ENCODE assay signal across 9 cellular contexts in genomic region chr22:31210830-31211503, GRCh38. TPM values are rescaled to one million over a fixed set of nuclear protein-coding genes. Genes with fewer than 3 reads are reported as not detected.
DNase-seq lines count a peak whose midpoint lies in the region; ATAC-seq and TF ChIP-seq lines count a peak whose summit lies in the region.
"Had no signal": no experiment of that assay in that cellular context is flagged by ENCODE, and none has a peak within 500 bp of the region (broad histone marks: within the 10 kb centered on the region; RNA-seq: fewer than 3 reads in every experiment).

No MANE protein-coding gene starts in this region.

- no peak for TF ChIP-seq POLR2A in HCT116 (IDR thresholded peaks at IDR 0.05; ENCODE audit: borderline replicate concordance, extremely low read depth, insufficient read depth, insufficient read length)

- POLR2A ChIA-PET in HCT116 (lab: Charles Lee) = interaction anchor here (1.7 kb wide), 1 partner anchor 51 kb away, joined by 3 read pairs; the partner anchor contains the start of gene RNF185

- ATAC-seq in HCT116 = no peak
- peak in 1 of 2 donors; percentile 5 for ATAC-seq in left cardiac atrium
- ATAC-seq in stimulated activated naive B cell treated with anti-CD40 and anti-IgM and Interleukin-4, amounts not matched to agents 10 μg/mL and 1 μg/mL and 100 μg/mL, for 72 hours (replicated peaks) = no peak
- ATAC-seq in GM18870 (IDR thresholded peaks at IDR 0.05; ENCODE audit: unreplicated experiment) = no peak
- ATAC-seq in GM19463 (IDR thresholded peaks at IDR 0.05; ENCODE audit: unreplicated experiment) = no peak
- no peak for ATAC-seq in HG02610 (IDR thresholded peaks at IDR 0.05; ENCODE audit: unreplicated experiment)

- no peak overlapping the region for H3K9ac ChIP-seq in HCT116 (ENCODE audit: low read length)

- peaks cover 3 to 8% of the 10 kb centered on the region in 2 donors for H3K36me3 Mint-ChIP-seq in stimulated activated naive B cell treated with anti-CD40 and anti-IgM and Interleukin-4, amounts not matched to agents 10 μg/mL and 1 μg/mL and 100 μg/mL, for 72 hours

- H3K36me3 ChIP-seq in HCT116 (ENCODE audit: control insufficient read depth in 1 of 2, insufficient read depth in 2 of 2, low read length in 2 of 2) (no peaks in the 10 kb centered on the region), HAP-1 (replicated peaks) (no peaks in the 10 kb centered on the region)

- H3K9me3 ChIP-seq in HCT116 (ENCODE audit: control insufficient read depth in 1 of 2, insufficient read depth in 1 of 2, low read depth in 1 of 2, low read length in 2 of 2) (no peaks in the 10 kb centered on the region), HAP-1 (no peaks in the 10 kb centered on the region)

- peaks cover 16 to 31% of the 10 kb centered on the region in 2 donors for H3K4me1 Mint-ChIP-seq in stimulated activated naive B cell treated with anti-CD40 and anti-IgM and Interleukin-4, amounts not matched to agents 10 μg/mL and 1 μg/mL and 100 μg/mL, for 72 hours

- DNase-seq in HCT116 (ENCODE audit: low read depth, low spot score) (no peak), left cardiac atrium (peak; percentile 43), HAP-1 (ENCODE audit: low spot score in 2 of 2) (no peak)
- no peak for DNase-seq in stimulated activated naive B cell treated with anti-CD40 and anti-IgM and Interleukin-4, amounts not matched to agents 10 μg/mL and 1 μg/mL and 100 μg/mL, for 72 hours
- DNase-seq: NCI-H2171 had no signal

- H3K27ac Mint-ChIP-seq in stimulated activated naive B cell treated with anti-CD40 and anti-IgM and Interleukin-4, amounts not matched to agents 10 μg/mL and 1 μg/mL and 100 μg/mL, for 72 hours = peak overlapping the region; percentile 84

- BruUV-seq in HCT116 (replicated peaks; lab: Mats Ljungman, UMichigan) = no TSS peak

- H3K4me2 ChIP-seq in HCT116 (ENCODE audit: low read length) = peak overlapping the region; percentile 86

- in situ Hi-C loops in HAP-1 (cut with MboI; ENCODE audit: low sequenced_read_pairs) = no loop called here

- RAD21 ChIA-PET in HCT116 (lab: Charles Lee; ENCODE audit: low non-redundant PET in 1 of 2, low total read pairs in 2 of 2, uncharacterized antibody in 2 of 2, unreplicated experiment in 2 of 2) = interaction anchor here in 1 of 2 experiments (1.2 kb wide), 1 partner anchor 62 kb away, joined by 3 read pairs; no protein-coding TSS in a partner anchor

- no peaks in the 10 kb centered on the region for H4K20me1 ChIP-seq in HCT116 (ENCODE audit: insufficient read depth)

- peaks cover 11 to 15% of the 10 kb centered on the region in 2 experiments; a peak in 3 of 4 replicates for H3K4me1 ChIP-seq in HCT116 (ENCODE audit: control insufficient read depth in 1 of 2, insufficient read depth in 2 of 2, low read length in 2 of 2)
- H3K4me1 ChIP-seq in HAP-1 = peaks cover 5% of the 10 kb centered on the region

- TF ChIP-seq CTCF in HCT116 (IDR thresholded peaks at IDR 0.05 in 2 of 3, conservative IDR thresholded peaks at IDR 0.05 in 1 of 3; ENCODE audit: borderline replicate concordance in 1 of 3, insufficient read depth in 1 of 3, low read depth in 2 of 3, low read length in 2 of 3) (no peak), VCaP (conservative IDR thresholded peaks at IDR 0.05) (no peak)

- no peaks in the 10 kb centered on the region for H3K27me3 Mint-ChIP-seq in stimulated activated naive B cell treated with anti-CD40 and anti-IgM and Interleukin-4, amounts not matched to agents 10 μg/mL and 1 μg/mL and 100 μg/mL, for 72 hours

- H3K27ac ChIP-seq in HCT116 (ENCODE audit: low read depth, low read length) = no peak overlapping the region
- peak overlapping the region; percentile 73; the same call in 1 of the 2 replicates for H3K27ac ChIP-seq in VCaP

- peak overlapping the region; percentile 42 to 53 for H3K4me3 Mint-ChIP-seq in stimulated activated naive B cell treated with anti-CD40 and anti-IgM and Interleukin-4, amounts not matched to agents 10 μg/mL and 1 μg/mL and 100 μg/mL, for 72 hours

- H2AFZ ChIP-seq in HCT116 (ENCODE audit: low read depth, low read length, poor library complexity, severe bottlenecking) = no peak overlapping the region

- H3K9me3 Mint-ChIP-seq in stimulated activated naive B cell treated with anti-CD40 and anti-IgM and Interleukin-4, amounts not matched to agents 10 μg/mL and 1 μg/mL and 100 μg/mL, for 72 hours = no peaks in the 10 kb centered on the region

- H3K4me3 ChIP-seq in HCT116 (replicated peaks in 1 of 2; ENCODE audit: low read depth in 1 of 2, low read length in 2 of 2) (no peak overlapping the region), HAP-1 (no peak overlapping the region)

- intact Hi-C loops in HCT116 (cut with micrococcal nuclease) = loop anchor here (5.0 kb wide), 1 partner anchor 61 kb away; no protein-coding TSS in a partner anchor
- intact Hi-C loops in left cardiac atrium (cut with DNase I) = loop anchor here in 1 of 2 donors (10.0 kb wide), 1 partner anchor 64 kb away; no protein-coding TSS in a partner anchor

- no peak for TF ChIP-seq RAD21 in HCT116 (IDR thresholded peaks at IDR 0.05; ENCODE audit: low read depth)

- CTCF ChIA-PET in HCT116 (lab: Charles Lee) = interaction anchor here (0.9 to 1.7 kb wide), 9 partner anchors 10 to 62 kb away, joined by 3 to 9 read pairs (median 5); no protein-coding TSS in a partner anchor

- H3K27me3 ChIP-seq in HCT116 (ENCODE audit: insufficient read depth, low read length) (no peaks in the 10 kb centered on the region), HAP-1 (ENCODE audit: low read depth) (no peaks in the 10 kb centered on the region)

- no peaks in the 10 kb centered on the region for H3K9me2 ChIP-seq in HCT116 (ENCODE audit: insufficient read depth)

- peaks cover 34% of the 10 kb centered on the region for H3K79me2 ChIP-seq in HCT116 (ENCODE audit: insufficient read depth, low read length)

TF ChIP-seq in HCT116, 20 proteins besides CTCF, POLR2A, EP300 and RAD21 (continues in another document):
- no peak for TF ChIP-seq CEBPB (IDR thresholded peaks at IDR 0.05; ENCODE audit: low read depth)
- no peak for TF ChIP-seq FOSL1 (IDR thresholded peaks at IDR 0.05; ENCODE audit: low read depth)
- no peak for TF ChIP-seq TCF7L2 (IDR thresholded peaks at IDR 0.05; ENCODE audit: borderline replicate concordance, extremely low read depth, insufficient read depth, insufficient read length)
- TF ChIP-seq ZNF274 (IDR thresholded peaks at IDR 0.05; ENCODE audit: low read depth, low read length) = no peak
- no peak for TF ChIP-seq EZH2phosphoT487 (IDR thresholded peaks at IDR 0.05; ENCODE audit: borderline replicate concordance)
- TF ChIP-seq ELF1 (IDR thresholded peaks at IDR 0.05; ENCODE audit: borderline replicate concordance, low read depth) = no peak
- no peak for TF ChIP-seq POLR2AphosphoS5 (IDR thresholded peaks at IDR 0.05; ENCODE audit: low read depth, low read length)
- no peak for TF ChIP-seq ZBTB33 (IDR thresholded peaks at IDR 0.05; ENCODE audit: extremely low read depth, insufficient replicate concordance, low read length)
- TF ChIP-seq EZH2 (IDR thresholded peaks at IDR 0.05) = no peak
- TF ChIP-seq YY1 (IDR thresholded peaks at IDR 0.05; ENCODE audit: extremely low read depth, insufficient replicate concordance, low read depth, low read length) = no peak
- no peak for TF ChIP-seq ZFX (IDR thresholded peaks at IDR 0.05)
- no peak for TF ChIP-seq EGR1 (IDR thresholded peaks at IDR 0.05; ENCODE audit: low read depth)
- TF ChIP-seq SIN3A (IDR thresholded peaks at IDR 0.05; ENCODE audit: low read depth) = no peak
- TF ChIP-seq SRF (IDR thresholded peaks at IDR 0.05; ENCODE audit: low read depth) = no peak
- no peak for TF ChIP-seq MAX (IDR thresholded peaks at IDR 0.05)

RNA-seq across cellular contexts. Expression of gene LIMK2, which starts 1.1 kb away (rescaled TPM):
- total RNA-seq in HCT116 (2021; ENCODE audit: unreplicated experiment) (21.9 TPM), left cardiac atrium (10 to 100 TPM; 10.2 to 18.5 TPM)
- 14.1 and 15.2 TPM in 2 replicates for polyA plus RNA-seq in HCT116 (2012)

RNA-seq across cellular contexts. Expression of gene RNF185, which starts 51.0 kb away (rescaled TPM):
- total RNA-seq in HCT116 (2021; ENCODE audit: unreplicated experiment) (17.1 TPM), left cardiac atrium (10 to 100 TPM; 20.2 to 24.4 TPM)
- polyA plus RNA-seq in HCT116 (2012) = 12.2 and 13.3 TPM in 2 replicates
